Comparison of ENCODE assay signal across 9 cellular contexts in the genomic region with DNA sequence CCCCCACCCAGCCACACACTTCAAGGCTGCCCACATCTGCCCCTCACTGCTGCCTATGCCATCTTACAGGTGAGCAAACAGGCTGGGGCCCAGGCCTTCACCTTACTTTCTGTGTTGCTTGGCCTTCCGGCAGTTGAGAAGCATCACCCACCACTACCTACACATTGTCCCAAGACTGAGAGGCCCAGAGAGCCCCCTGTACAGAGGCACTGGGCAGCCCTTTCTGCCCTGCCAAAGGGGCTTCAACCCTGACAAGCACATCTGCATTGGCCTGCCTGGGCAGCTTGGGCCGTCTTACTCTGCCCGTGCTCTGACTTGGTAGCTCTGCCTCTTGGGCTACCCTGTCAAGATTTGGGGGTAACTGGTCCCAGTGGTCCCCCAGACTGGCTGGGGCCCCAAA. TPM values are rescaled to one million over a fixed set of nuclear protein-coding genes. Genes with fewer than 3 reads are reported as not detected.
DNase-seq lines count a peak whose midpoint lies in the region; ATAC-seq and TF ChIP-seq lines count a peak whose summit lies in the region.
"Had no signal": no experiment of that assay in that cellular context is flagged by ENCODE, and none has a peak within 500 bp of the region (broad histone marks: within the 10 kb centered on the region; RNA-seq: fewer than 3 reads in every experiment).

No MANE protein-coding gene starts in this region.

- H3K36me3 ChIP-seq in HEK293 (ENCODE audit: control insufficient read depth in 2 of 2, insufficient read depth in 1 of 2, low read length in 2 of 2) (peaks cover 0 to 40% of the 10 kb centered on the region in 2 experiments; a peak in 1 of 3 replicates), iPS DF 6.9 (ENCODE audit: control insufficient read depth, insufficient read depth, low read length) (peaks cover 21% of the 10 kb centered on the region), testis (ENCODE audit: low read depth, missing control alignments) (no peaks in the 10 kb centered on the region)

- DNase-seq in activated CD4-positive, alpha-beta memory T cell treated with anti-CD3 and anti-CD28 coated beads, Interleukin-2, amount 10 ng/mL, durations not matched to agents 7 days and 5 days, result no peak
- DNase-seq in iPS DF 6.9 (ENCODE audit: low read depth, low spot score), result no peak
- no peak for DNase-seq in stimulated activated effector memory CD8-positive, alpha-beta T cell treated with anti-CD3 and anti-CD28 coated beads, Interleukin-12 subunit alpha, Interleukin-12 subunit beta, amount 100 ng/mL, for 72 hours (ENCODE audit: low spot score in 2 of 2)
- no peak for DNase-seq in activated effector memory CD4-positive, alpha-beta T cell treated with anti-CD3 and anti-CD28 coated beads, Interleukin-2, amount 50 U/mL, for 16 hours
- DNase-seq in midbrain (lab: John Stamatoyannopoulos, UW), result no peak
- DNase-seq in testis, result no peak
- DNase-seq: GOT3 had no signal

- TF ChIP-seq CTCF in HEK293 (tag by site-specific recombination; IDR thresholded peaks at IDR 0.05) (no peak), testis (IDR thresholded peaks at IDR 0.05) (no peak)

- H3K9me3 ChIP-seq in HEK293 (ENCODE audit: control insufficient read depth, insufficient read depth, low read depth, low read length) (no peaks in the 10 kb centered on the region), iPS DF 6.9 (ENCODE audit: control insufficient read depth, insufficient read depth, low read length) (no peaks in the 10 kb centered on the region), testis (no peaks in the 10 kb centered on the region)

- H3K4me3 ChIP-seq in HEK293 (ENCODE audit: low read depth, low read length) (peak overlapping the region; percentile 87), iPS DF 6.9 (ENCODE audit: low read length) (peak overlapping the region; percentile 85; the same call in 1 of the 2 replicates), testis (peak overlapping the region in 1 of 2 donors; percentile 83)

- WGBS in iPS DF 6.9 (ENCODE audit: insufficient coverage, insufficient read length), result no CpG with 5 or more reads among the region's 3 CpGs
- WGBS in testis, 2 donors, result 75 to 84% methylated on average over 2 to 3 of the region's 3 CpGs

- H3K4me1 Mint-ChIP-seq in activated CD4-positive, alpha-beta memory T cell treated with anti-CD3 and anti-CD28 coated beads, Interleukin-2, amount 10 ng/mL, durations not matched to agents 7 days and 5 days, result peaks cover 35% of the 10 kb centered on the region
- H3K4me1 Mint-ChIP-seq in stimulated activated effector memory CD8-positive, alpha-beta T cell treated with anti-CD3 and anti-CD28 coated beads, Interleukin-12 subunit alpha, Interleukin-12 subunit beta, amount 100 ng/mL, for 72 hours, result peaks cover 33% of the 10 kb centered on the region

- H3K27me3 Mint-ChIP-seq in activated CD4-positive, alpha-beta memory T cell treated with anti-CD3 and anti-CD28 coated beads, Interleukin-2, amount 10 ng/mL, durations not matched to agents 7 days and 5 days, result no peaks in the 10 kb centered on the region

- peak overlapping the region; percentile 75 for H3K4me3 Mint-ChIP-seq in activated CD4-positive, alpha-beta memory T cell treated with anti-CD3 and anti-CD28 coated beads, Interleukin-2, amount 10 ng/mL, durations not matched to agents 7 days and 5 days
- H3K4me3 Mint-ChIP-seq in stimulated activated effector memory CD8-positive, alpha-beta T cell treated with anti-CD3 and anti-CD28 coated beads, Interleukin-12 subunit alpha, Interleukin-12 subunit beta, amount 100 ng/mL, for 72 hours, result peak overlapping the region; percentile 98

- CTCF ChIA-PET in HEK293 (lab: Yijun Ruan, JAX), result interaction anchor here (0.6 kb wide), 1 partner anchor 14 kb away, joined by 3 read pairs; no protein-coding TSS in a partner anchor
- CTCF ChIA-PET in activated CD4-positive, alpha-beta memory T cell treated with anti-CD3 and anti-CD28 coated beads, Interleukin-2, amount 10 ng/mL, durations not matched to agents 7 days and 5 days (lab: Charles Lee), result interaction anchor here (1.3 kb wide), 1 partner anchor 78 kb away, joined by 5 read pairs; a partner anchor contains a TSS

- peaks cover 7% of the 10 kb centered on the region for H3K36me3 Mint-ChIP-seq in activated CD4-positive, alpha-beta memory T cell treated with anti-CD3 and anti-CD28 coated beads, Interleukin-2, amount 10 ng/mL, durations not matched to agents 7 days and 5 days (ENCODE audit: low read depth)
- peaks cover 15% of the 10 kb centered on the region for H3K36me3 Mint-ChIP-seq in stimulated activated effector memory CD8-positive, alpha-beta T cell treated with anti-CD3 and anti-CD28 coated beads, Interleukin-12 subunit alpha, Interleukin-12 subunit beta, amount 100 ng/mL, for 72 hours

- POLR2A ChIA-PET in HEK293 (lab: Yijun Ruan, JAX), result interaction anchor here (0.6 to 4.2 kb wide), 4 partner anchors 8 to 1875 kb away, joined by 3 to 24 read pairs (median 5); a partner anchor contains a TSS
- POLR2A ChIA-PET in activated CD4-positive, alpha-beta memory T cell treated with anti-CD3 and anti-CD28 coated beads, Interleukin-2, amount 10 ng/mL, durations not matched to agents 7 days and 5 days (lab: Charles Lee), result interaction anchor here (1.1 to 2.3 kb wide), 3 partner anchors 13 to 78 kb away, joined by 3 to 8 read pairs (median 5); a partner anchor contains a TSS

- no peak for ATAC-seq in stimulated activated effector memory CD8-positive, alpha-beta T cell treated with anti-CD3 and anti-CD28 coated beads, Interleukin-12 subunit alpha, Interleukin-12 subunit beta, amount 100 ng/mL, for 72 hours
- ATAC-seq in HG03442 (IDR thresholded peaks at IDR 0.05; ENCODE audit: unreplicated experiment), result no peak

- peak overlapping the region; percentile 35 for H3K27ac Mint-ChIP-seq in activated CD4-positive, alpha-beta memory T cell treated with anti-CD3 and anti-CD28 coated beads, Interleukin-2, amount 10 ng/mL, durations not matched to agents 7 days and 5 days
- peak overlapping the region; percentile 87 for H3K27ac Mint-ChIP-seq in stimulated activated effector memory CD8-positive, alpha-beta T cell treated with anti-CD3 and anti-CD28 coated beads, Interleukin-12 subunit alpha, Interleukin-12 subunit beta, amount 100 ng/mL, for 72 hours

- H3K27me3 ChIP-seq in iPS DF 6.9 (ENCODE audit: control insufficient read depth, insufficient read depth, low read length) (no peaks in the 10 kb centered on the region), testis (no peaks in the 10 kb centered on the region)

- no peaks in the 10 kb centered on the region for H3K9me3 Mint-ChIP-seq in activated CD4-positive, alpha-beta memory T cell treated with anti-CD3 and anti-CD28 coated beads, Interleukin-2, amount 10 ng/mL, durations not matched to agents 7 days and 5 days
- no peaks in the 10 kb centered on the region for H3K9me3 Mint-ChIP-seq in stimulated activated effector memory CD8-positive, alpha-beta T cell treated with anti-CD3 and anti-CD28 coated beads, Interleukin-12 subunit alpha, Interleukin-12 subunit beta, amount 100 ng/mL, for 72 hours

- H3K27ac ChIP-seq in HEK293 (ENCODE audit: extremely low read depth, low read depth, low read length) (peak overlapping the region; percentile 92; the same call in 1 of the 2 replicates), iPS DF 6.9 (ENCODE audit: low read length) (no peak overlapping the region), testis (peak overlapping the region in 1 of 2 donors; percentile 89)

- no peak for TF ChIP-seq POLR2A in testis (IDR thresholded peaks at IDR 0.05)

- intact Hi-C loops in testis (cut with DNase I; ENCODE audit: low total_unique reads), result loop anchor here (10.0 kb wide), 1 partner anchor 63 kb away; no protein-coding TSS in a partner anchor

- H3K4me1 ChIP-seq in HEK293 (ENCODE audit: control insufficient read depth, insufficient read depth, low read length) (peaks cover 12% of the 10 kb centered on the region), iPS DF 6.9 (ENCODE audit: control insufficient read depth, insufficient read depth, low read length) (peaks cover 6% of the 10 kb centered on the region), testis (peaks cover 30% of the 10 kb centered on the region)

TF ChIP-seq in HEK293, 187 proteins besides CTCF, POLR2A, EP300 and RAD21 (continues in another document):
- TF ChIP-seq BCL11B (tag by site-specific recombination; IDR thresholded peaks at IDR 0.05; ENCODE audit: low read depth) (no peak), GLI2 (tag by site-specific recombination; IDR thresholded peaks at IDR 0.05; ENCODE audit: borderline replicate concordance, low read depth) (no peak), KLF1 (tag by site-specific recombination; IDR thresholded peaks at IDR 0.05) (no peak), ZNF184 (tag by site-specific recombination; IDR thresholded peaks at IDR 0.05) (no peak), YY1 (tag by site-specific recombination; IDR thresholded peaks at IDR 0.05) (no peak), GLI4 (tag by site-specific recombination; IDR thresholded peaks at IDR 0.05) (no peak), EGR2 (tag by site-specific recombination; IDR thresholded peaks at IDR 0.05; ENCODE audit: low read depth) (no peak), ZNF423 (tag by site-specific recombination; IDR thresholded peaks at IDR 0.05) (no peak), ZFHX2 (tag by site-specific recombination; conservative IDR thresholded peaks at IDR 0.05) (no peak), ZSCAN16 (tag by site-specific recombination; IDR thresholded peaks at IDR 0.05) (no peak), ZNF426 (tag by site-specific recombination; IDR thresholded peaks at IDR 0.05) (no peak)

RNA-seq across cellular contexts. Expression of a gene that starts 1.2 kb away (rescaled TPM):
- total RNA-seq in activated CD4-positive, alpha-beta memory T cell treated with anti-CD3 and anti-CD28 coated beads, Interleukin-2, amount 10 ng/mL, durations not matched to agents 7 days and 5 days, result 10 to 100 TPM in 1 of 2 experiments, 1 to 10 TPM in 1; 9.2 to 10.9 TPM
- total RNA-seq in testis, result 10 to 100 TPM; 28.5 to 29.4 TPM
- polyA plus RNA-seq in testis (ENCODE audit: insufficient read depth, low read depth, low replicate concordance), result 7.5 TPM

RNA-seq across cellular contexts. Expression of a gene that starts 3.1 kb away (rescaled TPM):
- 100 to 1,000 TPM; 336 TPM for total RNA-seq in activated CD4-positive, alpha-beta memory T cell treated with anti-CD3 and anti-CD28 coated beads, Interleukin-2, amount 10 ng/mL, durations not matched to agents 7 days and 5 days
- total RNA-seq in testis, result 100 to 1,000 TPM; 317 to 351 TPM
- 383 TPM for polyA plus RNA-seq in testis (ENCODE audit: insufficient read depth, low read depth, low replicate concordance)

RNA-seq across cellular contexts. Expression of a gene that starts 36.2 kb away (rescaled TPM):
- 10 to 100 TPM; 22.8 to 22.9 TPM for total RNA-seq in activated CD4-positive, alpha-beta memory T cell treated with anti-CD3 and anti-CD28 coated beads, Interleukin-2, amount 10 ng/mL, durations not matched to agents 7 days and 5 days
- total RNA-seq in testis, result 10 to 100 TPM; 40.0 to 46.8 TPM
- polyA plus RNA-seq in testis (ENCODE audit: insufficient read depth, low read depth, low replicate concordance), result 24.2 TPM

RNA-seq across cellular contexts. Expression of a gene that starts 53.1 kb away (rescaled TPM):
- total RNA-seq in activated CD4-positive, alpha-beta memory T cell treated with anti-CD3 and anti-CD28 coated beads, Interleukin-2, amount 10 ng/mL, durations not matched to agents 7 days and 5 days, result 10 to 100 TPM; 51.4 to 54.9 TPM
- total RNA-seq in testis, result 10 to 100 TPM; 56.9 to 97.9 TPM
- 34.0 TPM for polyA plus RNA-seq in testis (ENCODE audit: insufficient read depth, low read depth, low replicate concordance)

RNA-seq across cellular contexts. Expression of a gene that starts 53.4 kb away (rescaled TPM):
- 10 to 100 TPM; 27.0 to 27.9 TPM for total RNA-seq in activated CD4-positive, alpha-beta memory T cell treated with anti-CD3 and anti-CD28 coated beads, Interleukin-2, amount 10 ng/mL, durations not matched to agents 7 days and 5 days
- total RNA-seq in testis, result 10 to 100 TPM; 25.0 to 27.7 TPM
- polyA plus RNA-seq in testis (ENCODE audit: insufficient read depth, low read depth, low replicate concordance), result 20.3 TPM
